In the genomic region with DNA sequence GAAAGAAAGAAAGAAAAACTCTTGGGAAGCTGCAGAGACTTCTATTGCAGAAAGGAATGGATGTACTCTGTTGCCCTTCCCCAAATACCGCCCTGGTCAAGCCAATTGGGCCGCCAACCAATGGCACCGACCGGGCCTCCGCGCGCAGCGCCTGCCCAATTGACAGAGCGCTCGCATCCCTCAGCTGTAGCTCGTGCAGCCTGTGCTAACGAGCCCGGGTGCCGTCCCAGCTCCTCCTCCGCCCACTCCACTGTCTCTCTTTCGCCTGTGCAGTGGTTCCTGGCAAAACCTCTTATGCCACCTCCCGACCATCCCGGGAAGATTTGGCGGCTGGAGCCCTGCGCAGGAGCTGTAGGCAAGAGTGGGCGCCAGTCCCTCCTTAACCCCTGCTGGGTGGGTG, we compare ENCODE assay signal across 8 cellular contexts.
A peak's percentile ranks its signal among the peaks of the same experiment; 100 is the strongest.
DNase-seq lines count a peak whose midpoint lies in the region; TF ChIP-seq lines count a peak whose summit lies in the region.
"Not testable (repeated sequence)": the region's sequence is repeated elsewhere in the genome, so short reads cannot be mapped to it uniquely, and the experiment has no call there.

No MANE protein-coding gene starts in this region.

- H3K4me1 ChIP-seq in endodermal cell (ENCODE audit: control insufficient read depth, insufficient read depth, low read length); rectal smooth muscle tissue (ENCODE audit: control insufficient read depth, insufficient read depth, low read length): not testable (repeated sequence)

- peaks cover 44% of the 10 kb centered on the region for H3K9me3 Mint-ChIP-seq in endodermal cell

- H3K27me3 Mint-ChIP-seq in endodermal cell (ENCODE audit: insufficient read depth) = not testable (repeated sequence)

- H3K4me1 Mint-ChIP-seq in endodermal cell = not testable (repeated sequence)

- H3K9me3 ChIP-seq in endodermal cell (ENCODE audit: control insufficient read depth, low read length) = not testable (repeated sequence)

- H3K4me3 ChIP-seq in endodermal cell (ENCODE audit: low read length); rectal smooth muscle tissue (ENCODE audit: low read length): not testable (repeated sequence)

- not testable (repeated sequence) for H3K27me3 ChIP-seq in endodermal cell (ENCODE audit: control insufficient read depth, insufficient read depth, low read length, poor library complexity, severe bottlenecking); rectal smooth muscle tissue (ENCODE audit: control insufficient read depth, insufficient read depth, low read length)

- WGBS in endodermal cell (ENCODE audit: insufficient coverage in 1 of 2, insufficient read length in 1 of 2), 2 experiments = 68% methylated on average over 16 of the region's 21 CpGs; no CpG with 5 or more reads in 1 of the 2 experiments

- H3K27ac ChIP-seq in endodermal cell (ENCODE audit: low read depth, low read length); substantia nigra (ENCODE audit: low read depth, low read length, poor library complexity, severe bottlenecking): not testable (repeated sequence)
- peak overlapping the region; percentile 32 for H3K27ac ChIP-seq in rectal smooth muscle tissue (ENCODE audit: low read depth, low read length)

- H3K9ac ChIP-seq in endodermal cell (ENCODE audit: extremely low read depth, low read length, poor library complexity, severe bottlenecking); rectal smooth muscle tissue (ENCODE audit: low read length): not testable (repeated sequence)

- not testable (repeated sequence) for H3K36me3 ChIP-seq in endodermal cell (ENCODE audit: control insufficient read depth, insufficient read depth, low read length); rectal smooth muscle tissue (ENCODE audit: control insufficient read depth, insufficient read depth, low read length)

- not testable (repeated sequence) for H3K27ac Mint-ChIP-seq in endodermal cell

- H3K4me3 Mint-ChIP-seq in endodermal cell = not testable (repeated sequence)

- TF ChIP-seq CTCF in endodermal cell (conservative IDR thresholded peaks at IDR 0.05) = not testable (repeated sequence)

- not testable (repeated sequence) for H3K36me3 Mint-ChIP-seq in endodermal cell (ENCODE audit: low read depth)

- peak; percentile 53 for DNase-seq in Daoy (ENCODE audit: low read depth)
- peak; percentile 15 for DNase-seq in NCI-H1092 treated with DMSO at 0.1 percent for 48 hours (lab: John Stamatoyannopoulos, UW)
- DNase-seq in NCI-H345 (lab: John Stamatoyannopoulos, UW) = peak; percentile 69
- peak; percentile 77 for DNase-seq in endodermal cell
- DNase-seq in hypothalamus (lab: John Stamatoyannopoulos, UW) = peak in 26 of 51 donors; percentile 5 to 58 (median 25)
- DNase-seq in midbrain (lab: John Stamatoyannopoulos, UW) = peak; percentile 5
- DNase-seq in substantia nigra (lab: John Stamatoyannopoulos, UW) = peak in 25 of 49 donors; percentile 1 to 54 (median 11)

Comparison
In these comparisons a context has a peak if more than half of its experiments do, and no peak if none do; other contexts are left out.
1. DNase-seq: peak in every context shown above with its lines; median percentile 77 in endodermal cell; 69 in NCI-H345; 53 in Daoy; 25 in hypothalamus; 15 in NCI-H1092 treated with DMSO at 0.1 percent for 48 hours; 11 in substantia nigra; 5 in midbrain.